In the genomic region with DNA sequence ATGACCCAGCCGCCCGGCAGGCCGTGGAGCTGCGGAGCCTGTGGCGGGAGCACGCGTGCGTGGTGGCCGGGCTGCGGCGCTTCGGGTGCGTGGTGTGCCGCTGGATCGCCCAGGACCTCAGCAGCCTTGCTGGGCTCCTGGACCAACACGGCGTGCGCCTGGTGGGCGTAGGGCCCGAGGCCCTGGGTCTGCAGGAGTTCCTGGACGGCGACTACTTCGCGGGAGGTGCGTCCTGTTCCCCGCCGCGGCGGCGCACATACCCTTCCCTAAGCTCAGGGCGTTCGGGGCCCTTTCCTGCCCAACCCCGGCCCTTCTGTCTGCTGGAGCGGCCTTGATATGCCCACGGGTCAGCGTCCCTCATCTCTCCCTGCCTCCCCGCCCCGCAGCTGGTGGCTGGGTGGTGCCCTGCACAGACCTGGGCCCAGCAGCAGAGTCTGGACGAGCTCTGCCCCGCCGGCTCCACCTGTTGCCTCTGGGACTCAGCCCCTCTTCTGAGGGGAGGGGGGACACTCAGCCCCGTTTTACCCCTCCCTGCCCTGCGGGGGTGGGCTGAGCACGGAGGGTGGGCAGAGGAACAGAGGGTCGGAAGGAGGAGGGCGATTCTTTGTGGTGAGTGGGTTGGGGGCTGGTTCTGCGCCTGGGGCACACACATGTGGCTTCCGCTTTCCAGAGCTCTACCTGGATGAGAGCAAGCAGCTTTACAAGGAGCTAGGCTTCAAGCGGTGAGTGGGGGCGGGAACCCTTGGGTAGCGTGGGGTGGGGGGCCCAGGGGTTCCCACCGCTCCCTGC, we compare ENCODE assay signal across 9 cellular contexts. TPM values are rescaled to one million over a fixed set of nuclear protein-coding genes. Genes with fewer than 3 reads are reported as not detected.
A peak's percentile ranks its signal among the peaks of the same experiment; 100 is the strongest.
DNase-seq lines count a peak whose midpoint lies in the region; ATAC-seq, FAIRE-seq and TF ChIP-seq lines count a peak whose summit lies in the region.
"Had no signal": no experiment of that assay in that cellular context is flagged by ENCODE, and none has a peak within 500 bp of the region (broad histone marks: within the 10 kb centered on the region; RNA-seq: fewer than 3 reads in every experiment).

No MANE protein-coding gene starts in this region.

- H3K9me1 ChIP-seq in keratinocyte (ENCODE audit: control insufficient read depth, extremely low read depth, insufficient read depth, low read length), result no peaks in the 10 kb centered on the region

- dilution Hi-C loops in keratinocyte (cut with MboI; ENCODE audit: extremely low pct_ligation_motif_present, low sequenced_read_pairs), result no loop called here

- no peak overlapping the region for H3K27ac ChIP-seq in KMS-11
- H3K27ac ChIP-seq in ascending aorta, result peak overlapping the region in 1 of 2 donors; percentile 91
- no peak overlapping the region for H3K27ac ChIP-seq in keratinocyte (ENCODE audit: control insufficient read depth, insufficient read depth, low read length)
- H3K27ac ChIP-seq in substantia nigra (ENCODE audit: low read depth, low read length, poor library complexity, severe bottlenecking), result peak overlapping the region; percentile 10

- H3K4me3 ChIP-seq in KMS-11 (IDR thresholded peaks at IDR 0.05; ENCODE audit: insufficient read depth, low read depth, low read length) (no peak overlapping the region), ascending aorta (peak overlapping the region; percentile 79 to 85), keratinocyte (ENCODE audit: control insufficient read depth in 2 of 3, extremely low read depth in 1 of 3, insufficient read depth in 2 of 3, low read depth in 1 of 3, low read length in 3 of 3) (peak overlapping the region; percentile 59 to 70 (median 64))

- H2AFZ ChIP-seq in KMS-11 (ENCODE audit: low read depth) (peak overlapping the region; percentile 76), keratinocyte (ENCODE audit: control insufficient read depth, low read length) (peak overlapping the region; percentile 77)

- no peak for ATAC-seq in HG02571 (IDR thresholded peaks at IDR 0.05; ENCODE audit: unreplicated experiment)

- intact Hi-C loops in ascending aorta (cut with DNase I), result loop anchor here (2.0 to 10.0 kb wide), 4 partner anchors 56 to 1315 kb away; partner anchors contain the start of genes C1orf174, FAAP20 and TPRG1L

- H3K9me3 ChIP-seq in ascending aorta (no peaks in the 10 kb centered on the region), keratinocyte (ENCODE audit: control insufficient read depth, low read depth, low read length) (no peaks in the 10 kb centered on the region)

- peak overlapping the region; percentile 36; the same call in 1 of the 2 replicates for H3K4me2 ChIP-seq in KMS-11
- peak overlapping the region; percentile 82 for H3K4me2 ChIP-seq in keratinocyte (ENCODE audit: control insufficient read depth, extremely low read depth, insufficient read depth, low read depth, low read length)

- H3K36me3 ChIP-seq in KMS-11 (ENCODE audit: insufficient read depth) (no peaks in the 10 kb centered on the region), ascending aorta (peaks cover 0 to 4% of the 10 kb centered on the region in 2 donors), keratinocyte (ENCODE audit: control insufficient read depth in 2 of 2, extremely low read depth in 1 of 2, insufficient read depth in 2 of 2, low read length in 2 of 2) (no peaks in the 10 kb centered on the region)

- H3K4me1 ChIP-seq in KMS-11 (ENCODE audit: low read depth, poor library complexity, severe bottlenecking) (peaks cover 9% of the 10 kb centered on the region), ascending aorta (peaks cover 13 to 14% of the 10 kb centered on the region in 2 donors), keratinocyte (ENCODE audit: control insufficient read depth, extremely low read depth, insufficient read depth, low read length) (peaks cover 8% of the 10 kb centered on the region)

- H3K27me3 ChIP-seq in KMS-11 (ENCODE audit: insufficient read depth, low read depth) (peaks cover 30% of the 10 kb centered on the region), ascending aorta (no peaks in the 10 kb centered on the region), keratinocyte (ENCODE audit: control insufficient read depth, extremely low read depth, insufficient read depth, low read length) (no peaks in the 10 kb centered on the region)

- H4K20me1 ChIP-seq in KMS-11 (ENCODE audit: insufficient read depth), result no peaks in the 10 kb centered on the region
- no peaks in the 10 kb centered on the region for H4K20me1 ChIP-seq in keratinocyte (ENCODE audit: control insufficient read depth, extremely low read depth, insufficient read depth, low read length)

- H3K9ac ChIP-seq in KMS-11 (no peak overlapping the region), keratinocyte (ENCODE audit: control insufficient read depth, extremely low read depth, insufficient read depth, low read length) (peak overlapping the region; percentile 61)

- FAIRE-seq in keratinocyte (lab: Jason Lieb, UNC), result no peak
- FAIRE-seq: colon had no signal

- DNase-seq in NCI-H1105 treated with DMSO at 0.1 percent for 48 hours (lab: John Stamatoyannopoulos, UW) (peak; percentile 52), NCI-H1105 (lab: John Stamatoyannopoulos, UW) (no peak), ascending aorta (ENCODE audit: low spot score in 2 of 2) (no peak), keratinocyte (ENCODE audit: low read depth, low spot score) (no peak), substantia nigra (lab: John Stamatoyannopoulos, UW) (peak in 2 of 49 donors; percentile 41 to 42), NCI-H1417 treated with DMSO at 0.1 percent for 48 hours (lab: John Stamatoyannopoulos, UW) (no peak)

- H3K79me2 ChIP-seq in KMS-11 (ENCODE audit: insufficient read depth, low read depth) (no peaks in the 10 kb centered on the region), keratinocyte (ENCODE audit: control insufficient read depth, insufficient read depth, low read length) (no peaks in the 10 kb centered on the region)

- TF ChIP-seq CTCF in KMS-11 (conservative IDR thresholded peaks at IDR 0.05; ENCODE audit: low read depth, low read length) (no peak), ascending aorta (IDR thresholded peaks at IDR 0.05) (no peak), keratinocyte (optimal IDR thresholded peaks at IDR 0.05 in 1 of 3, IDR thresholded peaks at IDR 0.05 in 1 of 3, conservative IDR thresholded peaks at IDR 0.05 in 1 of 3; ENCODE audit: extremely low read depth in 1 of 3, insufficient read depth in 2 of 3, low read length in 3 of 3) (no peak)

RNA-seq across cellular contexts. Expression of gene PRXL2B, which starts 0.7 kb away (rescaled TPM):
- total RNA-seq in ascending aorta, result 20.1 TPM
- polyA plus RNA-seq in keratinocyte, result 11.4 to 18.6 TPM (median 16.8 TPM) in 3 replicates
- 4.8 TPM for polyA plus RNA-seq in keratinocyte (2011; ENCODE audit: low read depth)
- polyA plus RNA-seq in keratinocyte (2011; cell fraction: cytosol; rRNA removed), result 15.9 and 23.0 TPM in 2 replicates
- polyA plus RNA-seq in keratinocyte (2011; cell fraction: nucleus; rRNA removed), result 22.6 and 25.1 TPM in 2 replicates
- polyA plus RNA-seq in keratinocyte (2012; ENCODE audit: low replicate concordance), result 5.9 and 23.1 TPM in 2 replicates
- 11.2 to 15.5 TPM (median 13.1 TPM) in 3 replicates for polyA minus RNA-seq in keratinocyte
- polyA minus RNA-seq in keratinocyte (2011; cell fraction: cytosol; rRNA and poly(A)+ RNA removed), result 20.9 TPM
- 8.9 and 10.9 TPM in 2 replicates for polyA minus RNA-seq in keratinocyte (2011; cell fraction: nucleus; rRNA and poly(A)+ RNA removed)

RNA-seq across cellular contexts. Expression of gene TNFRSF14, which starts 31.1 kb away (rescaled TPM):
- 141 TPM for total RNA-seq in ascending aorta
- polyA plus RNA-seq in keratinocyte, result 5.2 to 10.9 TPM (median 7.5 TPM) in 3 replicates
- polyA plus RNA-seq in keratinocyte (2011; ENCODE audit: low read depth), result 1.9 TPM
- 3.4 and 9.2 TPM in 2 replicates for polyA plus RNA-seq in keratinocyte (2011; cell fraction: cytosol; rRNA removed)
- 29.2 and 48.7 TPM in 2 replicates for polyA plus RNA-seq in keratinocyte (2011; cell fraction: nucleus; rRNA removed)
- polyA plus RNA-seq in keratinocyte (2012; ENCODE audit: low replicate concordance), result 6.7 and 8.1 TPM in 2 replicates
- 3.9 to 11.4 TPM (median 6.5 TPM) in 3 replicates for polyA minus RNA-seq in keratinocyte
- polyA minus RNA-seq in keratinocyte (2011; cell fraction: cytosol; rRNA and poly(A)+ RNA removed), result 8.6 TPM
- 5.9 and 7.4 TPM in 2 replicates for polyA minus RNA-seq in keratinocyte (2011; cell fraction: nucleus; rRNA and poly(A)+ RNA removed)

RNA-seq across cellular contexts. Expression of gene MMEL1, which starts 45.6 kb away (rescaled TPM):
- not detected for total RNA-seq in ascending aorta
- polyA plus RNA-seq in keratinocyte, result 0.15 to 0.17 TPM in 2 of 3 replicates, not detected in the other
- not detected for polyA plus RNA-seq in keratinocyte (2011; ENCODE audit: low read depth)
- not detected in 2 replicates for polyA plus RNA-seq in keratinocyte (2011; cell fraction: cytosol; rRNA removed)
- 0.23 and 0.29 TPM in 2 replicates for polyA plus RNA-seq in keratinocyte (2011; cell fraction: nucleus; rRNA removed)
- polyA plus RNA-seq in keratinocyte (2012; ENCODE audit: low replicate concordance), result 0.28 TPM in 1 of 2 replicates, not detected in the other
- polyA minus RNA-seq in keratinocyte, result 0.06 TPM in 1 of 3 replicates, not detected in the others
- not detected for polyA minus RNA-seq in keratinocyte (2011; cell fraction: cytosol; rRNA and poly(A)+ RNA removed)
- not detected in 2 replicates for polyA minus RNA-seq in keratinocyte (2011; cell fraction: nucleus; rRNA and poly(A)+ RNA removed)

RNA-seq across cellular contexts. Expression of gene HES5, which starts 57.2 kb away (rescaled TPM):
- total RNA-seq in ascending aorta, result not detected
- 0.33 to 0.44 TPM (median 0.37 TPM) in 3 replicates for polyA plus RNA-seq in keratinocyte
- 0.75 TPM for polyA plus RNA-seq in keratinocyte (2011; ENCODE audit: low read depth)
- polyA plus RNA-seq in keratinocyte (2011; cell fraction: cytosol; rRNA removed), result 0.16 TPM in 2 replicates
- 0.43 and 0.46 TPM in 2 replicates for polyA plus RNA-seq in keratinocyte (2011; cell fraction: nucleus; rRNA removed)
- 0.33 and 2.0 TPM in 2 replicates for polyA plus RNA-seq in keratinocyte (2012; ENCODE audit: low replicate concordance)
- polyA minus RNA-seq in keratinocyte, result 0.72 to 2.0 TPM (median 1.0 TPM) in 3 replicates
- 11.1 TPM for polyA minus RNA-seq in keratinocyte (2011; cell fraction: cytosol; rRNA and poly(A)+ RNA removed)
- 0.47 and 2.1 TPM in 2 replicates for polyA minus RNA-seq in keratinocyte (2011; cell fraction: nucleus; rRNA and poly(A)+ RNA removed)
